17 cellular contexts compared by ENCODE assay signal in the genomic region with DNA sequence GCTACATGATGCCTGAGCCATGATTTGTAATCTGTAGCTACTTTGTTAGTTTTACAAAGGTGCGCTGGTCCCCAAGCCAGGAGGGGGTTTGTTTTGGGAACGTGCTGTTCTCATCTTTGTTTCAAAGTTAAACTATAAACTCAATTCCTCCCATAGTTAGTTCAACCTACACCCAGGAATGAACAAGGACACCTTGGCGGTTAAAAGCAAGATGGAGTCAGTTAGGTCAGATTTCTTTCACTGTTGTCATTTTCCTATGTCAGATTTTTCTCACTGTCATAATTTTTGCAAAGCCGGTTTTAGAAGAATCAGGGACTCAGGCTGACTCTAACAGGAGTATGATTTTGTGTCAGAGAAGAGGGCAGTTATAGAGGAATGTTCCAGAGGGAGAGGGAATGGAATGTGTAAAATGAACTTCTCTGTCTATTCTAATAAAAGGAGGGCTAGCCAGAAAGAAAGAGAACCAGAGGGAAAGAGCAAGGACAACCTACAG. TPM values are rescaled to one million over a fixed set of nuclear protein-coding genes. Genes with fewer than 3 reads are reported as not detected.
DNase-seq lines count a peak whose midpoint lies in the region; ATAC-seq, FAIRE-seq and TF ChIP-seq lines count a peak whose summit lies in the region.
"Had no signal": no experiment of that assay in that cellular context is flagged by ENCODE, and none has a peak within 500 bp of the region (broad histone marks: within the 10 kb centered on the region; RNA-seq: fewer than 3 reads in every experiment).

No MANE protein-coding gene starts in this region.

- H3K4me1 ChIP-seq in K562 (replicated peaks in 1 of 2; ENCODE audit: control insufficient read depth in 2 of 2, insufficient read depth in 2 of 2, low read length in 2 of 2) (peaks cover 36 to 48% of the 10 kb centered on the region in 2 experiments), muscle layer of duodenum (ENCODE audit: control insufficient read depth in 1 of 2, insufficient read depth in 2 of 2, low read length in 2 of 2) (peaks cover 12 to 20% of the 10 kb centered on the region in 2 donors), upper lobe of left lung (peaks cover 13 to 43% (median 27%) of the 10 kb centered on the region in 4 donors)
- H3K4me1 ChIP-seq: colonic mucosa had no signal

- no peaks in the 10 kb centered on the region for H3K9me1 ChIP-seq in K562 (ENCODE audit: control insufficient read depth, insufficient read depth, low read length)

- POLR2A ChIA-PET in K562 (lab: Yijun Ruan, JAX) = interaction anchor here (0.8 to 7.5 kb wide), 12 partner anchors 9 to 558 kb away, joined by 3 to 116 read pairs (median 4); no protein-coding TSS in a partner anchor

- CTCF ChIA-PET in K562 (lab: Yijun Ruan, JAX; ENCODE audit: low intra/inter-chr PET ratio) = no interaction called here

- TF ChIP-seq POLR2A in K562 (conservative IDR thresholded peaks at IDR 0.05) (no peak), upper lobe of left lung (IDR thresholded peaks at IDR 0.05) (no peak), H54 (IDR thresholded peaks at IDR 0.05; ENCODE audit: low read depth, low read length) (no peak)

- peak overlapping the region; percentile 75 for H3K4me2 ChIP-seq in K562 (ENCODE audit: insufficient read depth, low read length)

- H2AFZ ChIP-seq in K562 (ENCODE audit: low read depth, low read length) = peak overlapping the region; percentile 77

- FAIRE-seq in K562 (lab: Jason Lieb, UNC) (no peak), H54 (lab: Jason Lieb, UNC) (no peak)
- FAIRE-seq: HepG2 had no signal

- BruUV-seq in K562 (replicated peaks; lab: Mats Ljungman, UMichigan) = no TSS peak

- no peaks in the 10 kb centered on the region for H3K36me3 Mint-ChIP-seq in activated naive CD8-positive, alpha-beta T cell treated with anti-CD3 and anti-CD28 coated beads for 36 hours
- no peaks in the 10 kb centered on the region for H3K36me3 Mint-ChIP-seq in activated naive CD8-positive, alpha-beta T cell treated with anti-CD3 and anti-CD28 coated beads, Interleukin-2, amount 50 U/mL, for 24 hours (ENCODE audit: low read depth)

- no peaks in the 10 kb centered on the region for H3K9me3 Mint-ChIP-seq in activated naive CD8-positive, alpha-beta T cell treated with anti-CD3 and anti-CD28 coated beads for 36 hours
- H3K9me3 Mint-ChIP-seq in activated naive CD8-positive, alpha-beta T cell treated with anti-CD3 and anti-CD28 coated beads, Interleukin-2, amount 50 U/mL, for 24 hours = no peaks in the 10 kb centered on the region
- H3K9me3 Mint-ChIP-seq: activated naive CD4-positive, alpha-beta T cell treated with anti-CD3 and anti-CD28 coated beads for 36 hours had no signal

- H3K27ac Mint-ChIP-seq in activated naive CD8-positive, alpha-beta T cell treated with anti-CD3 and anti-CD28 coated beads for 36 hours = peak overlapping the region; percentile 0
- no peak overlapping the region for H3K27ac Mint-ChIP-seq in activated naive CD8-positive, alpha-beta T cell treated with anti-CD3 and anti-CD28 coated beads, Interleukin-2, amount 50 U/mL, for 24 hours
- H3K27ac Mint-ChIP-seq: activated naive CD4-positive, alpha-beta T cell treated with anti-CD3 and anti-CD28 coated beads for 36 hours had no signal

- peak overlapping the region; percentile 72; the same call in 2 of the 3 replicates for H3K27ac ChIP-seq in K562 (ENCODE audit: extremely low read depth, low read depth, low read length)
- peak overlapping the region; percentile 27 for H3K27ac ChIP-seq in muscle layer of duodenum (ENCODE audit: low read length)
- peak overlapping the region in 3 of 4 donors; percentile 35 to 83 (median 71) for H3K27ac ChIP-seq in upper lobe of left lung
- H3K27ac ChIP-seq: colonic mucosa had no signal

- TF ChIP-seq CTCF in K562 (IDR thresholded peaks at IDR 0.05 in 2 of 3, conservative IDR thresholded peaks at IDR 0.05 in 1 of 3; ENCODE audit: insufficient read depth in 2 of 3, low read depth in 1 of 3, low read length in 3 of 3) = no peak
- TF ChIP-seq CTCF in upper lobe of left lung (IDR thresholded peaks at IDR 0.05) = no peak

- H3K27me3 Mint-ChIP-seq in activated naive CD8-positive, alpha-beta T cell treated with anti-CD3 and anti-CD28 coated beads for 36 hours = peaks cover 44% of the 10 kb centered on the region
- peaks cover 48% of the 10 kb centered on the region for H3K27me3 Mint-ChIP-seq in activated naive CD8-positive, alpha-beta T cell treated with anti-CD3 and anti-CD28 coated beads, Interleukin-2, amount 50 U/mL, for 24 hours

- TF ChIP-seq RAD21 in K562 (CRISPR knock-in tag; conservative IDR thresholded peaks at IDR 0.05 in 1 of 2, IDR thresholded peaks at IDR 0.05 in 1 of 2) = no peak

- TF ChIP-seq EP300 in K562 (IDR thresholded peaks at IDR 0.05; ENCODE audit: low read length) = no peak
- TF ChIP-seq EP300 in upper lobe of left lung (IDR thresholded peaks at IDR 0.05) = no peak

- in situ Hi-C loops in K562 (cut with MboI) = no loop called here

- peak overlapping the region in 1 of 2 experiments; percentile 48; a peak in 2 of 4 replicates for H3K9ac ChIP-seq in K562 (ENCODE audit: insufficient read depth in 1 of 2, low read depth in 2 of 2, low read length in 2 of 2)

- no peak for ATAC-seq in activated naive CD8-positive, alpha-beta T cell treated with anti-CD3 and anti-CD28 coated beads, Interleukin-2, amount 50 U/mL, for 24 hours
- ATAC-seq in K562 = no peak
- no peak for ATAC-seq in upper lobe of left lung (ENCODE audit: low FRiP score in 2 of 2)
- ATAC-seq in HG03571 (IDR thresholded peaks at IDR 0.05; ENCODE audit: unreplicated experiment) = no peak
- ATAC-seq: HCT116, HepG2, pancreas had no signal

- H3K4me3 ChIP-seq in K562 = no peak overlapping the region
- no peak overlapping the region for H3K4me3 ChIP-seq in muscle layer of duodenum (ENCODE audit: low read depth in 1 of 2, low read length in 2 of 2)
- H3K4me3 ChIP-seq in upper lobe of left lung = peak overlapping the region in 2 of 4 donors; percentile 1 to 3
- H3K4me3 ChIP-seq: colonic mucosa had no signal

- H3K36me3 ChIP-seq in K562 (ENCODE audit: control insufficient read depth, insufficient read depth, low read length) = no peaks in the 10 kb centered on the region
- no peaks in the 10 kb centered on the region for H3K36me3 ChIP-seq in muscle layer of duodenum (ENCODE audit: control insufficient read depth in 1 of 2, insufficient read depth in 2 of 2, low read length in 2 of 2)
- H3K36me3 ChIP-seq in upper lobe of left lung = no peaks in the 10 kb centered on the region
- H3K36me3 ChIP-seq: colonic mucosa, pancreas had no signal

- no peak for DNase-seq in activated naive CD8-positive, alpha-beta T cell treated with anti-CD3 and anti-CD28 coated beads for 36 hours
- DNase-seq in activated naive CD8-positive, alpha-beta T cell treated with anti-CD3 and anti-CD28 coated beads, Interleukin-2, amount 50 U/mL, for 24 hours = no peak
- DNase-seq in K562 (ENCODE audit: extremely low read depth in 1 of 4, low spot score in 3 of 4) (no peak), upper lobe of left lung (no peak), H54 (ENCODE audit: insufficient read length, low spot score) (no peak), DMS79 (lab: John Stamatoyannopoulos, UW) (no peak)
- DNase-seq: activated CD4-positive, alpha-beta T cell treated with anti-CD3 and anti-CD28 coated beads, Interleukin-2, amount 50 U/mL, for 48 hours; DMS153; NCI-H1417 treated with DMSO at 0.1 percent for 48 hours; stimulated activated CD4-positive, alpha-beta T cell treated with anti-CD3 and anti-CD28 coated beads, Interleukin-2, amount 100 ng/mL, for 48 hours had no signal

- 0 out of 2 replicates have a peak, but pooled peaks cover under 1% of the 10 kb centered on the region for H4K20me1 ChIP-seq in K562 (replicated peaks; ENCODE audit: control insufficient read depth, insufficient read depth, low read length)

- H3K79me2 ChIP-seq in K562 (ENCODE audit: control insufficient read depth, insufficient read depth, low read length) = peaks cover 34% of the 10 kb centered on the region

- intact Hi-C loops in K562 (cut with micrococcal nuclease) = no loop called here

- H3K27me3 ChIP-seq in K562 (ENCODE audit: control insufficient read depth in 2 of 2, insufficient read depth in 2 of 2, low read length in 2 of 2) (no peaks in the 10 kb centered on the region), muscle layer of duodenum (ENCODE audit: low read depth, low read length) (no peaks in the 10 kb centered on the region), upper lobe of left lung (no peaks in the 10 kb centered on the region)
- H3K27me3 ChIP-seq: colonic mucosa, pancreas had no signal

- no peak overlapping the region for H3K4me3 Mint-ChIP-seq in activated naive CD8-positive, alpha-beta T cell treated with anti-CD3 and anti-CD28 coated beads for 36 hours
- H3K4me3 Mint-ChIP-seq in activated naive CD8-positive, alpha-beta T cell treated with anti-CD3 and anti-CD28 coated beads, Interleukin-2, amount 50 U/mL, for 24 hours = no peak overlapping the region
- H3K4me3 Mint-ChIP-seq: activated naive CD4-positive, alpha-beta T cell treated with anti-CD3 and anti-CD28 coated beads for 36 hours had no signal

- H3K9me3 ChIP-seq in K562 (replicated peaks; ENCODE audit: control insufficient read depth, insufficient read depth, low read depth, low read length) = no peaks in the 10 kb centered on the region
- H3K9me3 ChIP-seq in muscle layer of duodenum (ENCODE audit: control insufficient read depth in 1 of 2, low read length in 2 of 2) = no peaks in the 10 kb centered on the region
- H3K9me3 ChIP-seq in upper lobe of left lung = no peaks in the 10 kb centered on the region
- H3K9me3 ChIP-seq: colonic mucosa, pancreas had no signal

- peaks cover 25% of the 10 kb centered on the region for H3K4me1 Mint-ChIP-seq in activated naive CD8-positive, alpha-beta T cell treated with anti-CD3 and anti-CD28 coated beads for 36 hours
- peaks cover 24% of the 10 kb centered on the region for H3K4me1 Mint-ChIP-seq in activated naive CD8-positive, alpha-beta T cell treated with anti-CD3 and anti-CD28 coated beads, Interleukin-2, amount 50 U/mL, for 24 hours

- 52% methylated on average over 4 of the region's 4 CpGs for WGBS in K562 (ENCODE audit: insufficient coverage, low coverage, missing lambda C conversion rate)
- 55 to 67% methylated on average over 4 of the region's 4 CpGs for WGBS in upper lobe of left lung, 2 donors

RNA-seq across cellular contexts. Expression of gene GMPR, which starts 2.3 kb away (rescaled TPM):
- 1 to 10 TPM; 2.6 to 3.3 TPM for total RNA-seq in activated naive CD8-positive, alpha-beta T cell treated with anti-CD3 and anti-CD28 coated beads for 36 hours
- total RNA-seq in K562 (2011; cell fraction: chromatin; rRNA removed; ENCODE audit: low replicate concordance) = 58.9 and 89.1 TPM in 2 replicates
- 52.6 and 53.0 TPM in 2 replicates for total RNA-seq in K562 (2011; cell fraction: nucleolus; rRNA removed)
- total RNA-seq in K562 (2011; cell fraction: nucleoplasm; rRNA removed) = 58.1 and 58.7 TPM in 2 replicates
- total RNA-seq in K562 (2014; rRNA removed) = 42.5 and 46.2 TPM in 2 replicates
- 34.1 and 34.6 TPM in 2 replicates for total RNA-seq in K562 (2014; rRNA removed; fragmentation: Illumina TruSeq; extraction: Trizol)
- 52.9 and 53.5 TPM in 2 replicates for total RNA-seq in K562 (2015; rRNA removed; fragmentation: Illumina TruSeq; extraction: Trizol)
- 64.1 and 73.7 TPM in 2 replicates for total RNA-seq in K562 (2021)
- 66.7 and 72.1 TPM in 2 replicates for polyA plus RNA-seq in K562 (2011; rRNA removed)
- 97.7 and 111 TPM in 2 replicates for polyA plus RNA-seq in K562 (2011; cell fraction: cytosol; rRNA removed)
- polyA plus RNA-seq in K562 (2011; cell fraction: nucleus; rRNA removed) = 50.2 and 57.5 TPM in 2 replicates
- 80.2 and 117 TPM in 2 replicates for polyA plus RNA-seq in K562 (2012)
- 83.7 and 85.6 TPM in 2 replicates for polyA plus RNA-seq in K562 (2014; fragmentation: Illumina TruSeq; extraction: Trizol)
- 10 to 100 TPM; 42.0 to 47.8 TPM for polyA plus RNA-seq in K562 (2014; fragmentation: Nextera tagmentation; extraction: Ambion mirVana)
- 45.6 and 49.8 TPM in 2 replicates for polyA plus RNA-seq in K562 (2014; rRNA removed)
- polyA minus RNA-seq in K562 (2011; rRNA and poly(A)+ RNA removed) = 82.0 and 85.1 TPM in 2 replicates
- 38.0 and 45.0 TPM in 2 replicates for polyA minus RNA-seq in K562 (2011; cell fraction: cytosol; rRNA and poly(A)+ RNA removed)
- 26.5 and 45.9 TPM in 2 replicates for polyA minus RNA-seq in K562 (2011; cell fraction: nucleus; rRNA and poly(A)+ RNA removed)
- 10 to 100 TPM; 10.5 to 25.6 (median 16.4) TPM for total RNA-seq in upper lobe of left lung
- total RNA-seq: HepG2 had no signal
- polyA plus RNA-seq: HepG2 had no signal
